Comparison of ENCODE assay signal across 14 cellular contexts in genomic region chr9:91159664-91160121, GRCh38.
A peak's percentile ranks its signal among the peaks of the same experiment; 100 is the strongest.
DNase-seq lines count a peak whose midpoint lies in the region; ATAC-seq and TF ChIP-seq lines count a peak whose summit lies in the region.
"Had no signal": no experiment of that assay in that cellular context is flagged by ENCODE, and none has a peak within 500 bp of the region (broad histone marks: within the 10 kb centered on the region; RNA-seq: fewer than 3 reads in every experiment).

No MANE protein-coding gene starts in this region.

- intact Hi-C loops in esophagus muscularis mucosa (cut with DNase I) (no loop called here), natural killer cell (cut with micrococcal nuclease) (loop anchor here (5.0 kb wide), 1 partner anchor 93 kb away; no protein-coding TSS in a partner anchor), transverse colon (cut with DNase I; ENCODE audit: low total_unique reads) (no loop called here)

- no peaks in the 10 kb centered on the region for H3K36me3 ChIP-seq in esophagus muscularis mucosa
- H3K36me3 ChIP-seq in transverse colon, result no peaks in the 10 kb centered on the region
- H3K36me3 ChIP-seq: neural progenitor cell had no signal

- TF ChIP-seq EP300 in esophagus muscularis mucosa (IDR thresholded peaks at IDR 0.05) (no peak), transverse colon (IDR thresholded peaks at IDR 0.05; ENCODE audit: low read depth) (no peak)

- DNase-seq in activated T-cell treated with anti-CD3 and anti-CD28 coated beads, Interleukin-2, amount 50 U/mL, for 24 hours, result peak; percentile 29
- no peak for DNase-seq in activated T-cell treated with anti-CD3 and anti-CD28 coated beads, Interleukin-2, amount 50 U/mL, for 4 hours
- DNase-seq in esophagus muscularis mucosa (ENCODE audit: extremely low spot score) (no peak), natural killer cell (no peak), transverse colon (peak; percentile 70), nephron progenitor cell (no peak), GDM1 (lab: John Stamatoyannopoulos, UW) (no peak), HuH-7.5 (ENCODE audit: low spot score) (no peak)
- DNase-seq: ACHN, DND-41, hippocampal formation, NCI-H1694 had no signal

- H3K4me3 Mint-ChIP-seq in activated T-cell treated with anti-CD3 and anti-CD28 coated beads, Interleukin-2, amount 50 U/mL, for 24 hours, result no peak overlapping the region
- H3K4me3 Mint-ChIP-seq in activated T-cell treated with anti-CD3 and anti-CD28 coated beads, Interleukin-2, amount 50 U/mL, for 4 hours, result no peak overlapping the region
- no peak overlapping the region for H3K4me3 Mint-ChIP-seq in natural killer cell
- no peak overlapping the region for H3K4me3 Mint-ChIP-seq in nephron progenitor cell
- H3K4me3 Mint-ChIP-seq: neural progenitor cell had no signal

- in situ Hi-C loops in transverse colon (cut with MboI; ENCODE audit: low pct_ligation_motif_present in 1 of 4, low pct_unique_long_range_greater_than_20kb in 1 of 4, low sequenced_read_pairs in 3 of 4), result loop anchor here in 1 of 4 donors (25.0 kb wide), 1 partner anchor 97 kb away; no protein-coding TSS in a partner anchor

- H3K27me3 Mint-ChIP-seq in activated T-cell treated with anti-CD3 and anti-CD28 coated beads, Interleukin-2, amount 50 U/mL, for 24 hours, result no peaks in the 10 kb centered on the region
- no peaks in the 10 kb centered on the region for H3K27me3 Mint-ChIP-seq in activated T-cell treated with anti-CD3 and anti-CD28 coated beads, Interleukin-2, amount 50 U/mL, for 4 hours (ENCODE audit: low read depth)
- no peaks in the 10 kb centered on the region for H3K27me3 Mint-ChIP-seq in natural killer cell (ENCODE audit: low read depth in 2 of 2)
- H3K27me3 Mint-ChIP-seq in nephron progenitor cell (ENCODE audit: low read depth, poor library complexity), result peaks cover 3% of the 10 kb centered on the region

- H3K4me1 ChIP-seq in esophagus muscularis mucosa, result peaks cover 0 to 11% (median 10%) of the 10 kb centered on the region in 4 donors
- H3K4me1 ChIP-seq in transverse colon, result peaks cover 0 to 41% (median 16%) of the 10 kb centered on the region in 4 donors
- H3K4me1 ChIP-seq: neural progenitor cell had no signal

- no peak for ATAC-seq in activated T-cell treated with anti-CD3 and anti-CD28 coated beads, Interleukin-2, amount 50 U/mL, for 4 hours
- no peak for ATAC-seq in natural killer cell
- ATAC-seq: activated naive CD4-positive, alpha-beta T cell treated with anti-CD3 and anti-CD28 coated beads, Interleukin-2, amount 50 U/mL, for 72 hours had no signal

- H3K4me3 ChIP-seq in esophagus muscularis mucosa, result peak overlapping the region; percentile 33 to 42 (median 39)
- H3K4me3 ChIP-seq in transverse colon, result peak overlapping the region in 2 of 4 donors; percentile 17 to 23
- H3K4me3 ChIP-seq: neural progenitor cell had no signal

- no peak overlapping the region for H3K27ac Mint-ChIP-seq in activated T-cell treated with anti-CD3 and anti-CD28 coated beads, Interleukin-2, amount 50 U/mL, for 24 hours
- H3K27ac Mint-ChIP-seq in natural killer cell (peak overlapping the region; percentile 26 to 47), nephron progenitor cell (no peak overlapping the region)
- H3K27ac Mint-ChIP-seq: neural progenitor cell had no signal

- peaks cover 72% of the 10 kb centered on the region for H3K4me1 Mint-ChIP-seq in activated T-cell treated with anti-CD3 and anti-CD28 coated beads, Interleukin-2, amount 50 U/mL, for 24 hours (ENCODE audit: low read depth)
- peaks cover 47% of the 10 kb centered on the region for H3K4me1 Mint-ChIP-seq in activated T-cell treated with anti-CD3 and anti-CD28 coated beads, Interleukin-2, amount 50 U/mL, for 4 hours (ENCODE audit: low read depth)
- peaks cover 51 to 56% of the 10 kb centered on the region in 2 donors for H3K4me1 Mint-ChIP-seq in natural killer cell
- H3K4me1 Mint-ChIP-seq in nephron progenitor cell, result peaks cover 25% of the 10 kb centered on the region

- 66% methylated on average over 15 of the region's 27 CpGs for WGBS in esophagus muscularis mucosa
- 55% methylated on average over 27 of the region's 27 CpGs; no CpG with 5 or more reads in 1 of the 2 donors for WGBS in transverse colon (ENCODE audit: low coverage in 1 of 2), 2 donors

- TF ChIP-seq POLR2A in esophagus muscularis mucosa (IDR thresholded peaks at IDR 0.05; ENCODE audit: low read depth) (no peak), transverse colon (IDR thresholded peaks at IDR 0.05) (peak; percentile 45)

- H3K27ac ChIP-seq in esophagus muscularis mucosa (replicated peaks in 1 of 4), result peak overlapping the region in 3 of 4 donors; percentile 47 to 59 (median 49)
- peak overlapping the region; percentile 28 to 69 (median 54) for H3K27ac ChIP-seq in transverse colon
- H3K27ac ChIP-seq: neural progenitor cell had no signal

- TF ChIP-seq CTCF in esophagus muscularis mucosa (IDR thresholded peaks at IDR 0.05) (no peak), natural killer cell (IDR thresholded peaks at IDR 0.05) (no peak), transverse colon (IDR thresholded peaks at IDR 0.05) (no peak), nephron progenitor cell (IDR thresholded peaks at IDR 0.05) (no peak)

- H3K9me3 Mint-ChIP-seq in activated T-cell treated with anti-CD3 and anti-CD28 coated beads, Interleukin-2, amount 50 U/mL, for 24 hours, result peaks cover 7% of the 10 kb centered on the region
- H3K9me3 Mint-ChIP-seq in activated T-cell treated with anti-CD3 and anti-CD28 coated beads, Interleukin-2, amount 50 U/mL, for 4 hours, result no peaks in the 10 kb centered on the region
- H3K9me3 Mint-ChIP-seq in natural killer cell (no peaks in the 10 kb centered on the region), nephron progenitor cell (peaks cover 4% of the 10 kb centered on the region)
- H3K9me3 Mint-ChIP-seq: neural progenitor cell had no signal

- H3K9me3 ChIP-seq in esophagus muscularis mucosa (no peaks in the 10 kb centered on the region), transverse colon (no peaks in the 10 kb centered on the region)

- H3K27me3 ChIP-seq in esophagus muscularis mucosa (no peaks in the 10 kb centered on the region), transverse colon (no peaks in the 10 kb centered on the region)
- H3K27me3 ChIP-seq: neural progenitor cell had no signal

- peaks cover 18% of the 10 kb centered on the region for H3K36me3 Mint-ChIP-seq in activated T-cell treated with anti-CD3 and anti-CD28 coated beads, Interleukin-2, amount 50 U/mL, for 24 hours (ENCODE audit: low read depth)
- H3K36me3 Mint-ChIP-seq in activated T-cell treated with anti-CD3 and anti-CD28 coated beads, Interleukin-2, amount 50 U/mL, for 4 hours (ENCODE audit: insufficient read depth), result no peaks in the 10 kb centered on the region
- H3K36me3 Mint-ChIP-seq in natural killer cell (no peaks in the 10 kb centered on the region), nephron progenitor cell (ENCODE audit: low read depth) (no peaks in the 10 kb centered on the region)
- H3K36me3 Mint-ChIP-seq: neural progenitor cell had no signal

Comparison
In these comparisons a context has a peak if more than half of its experiments do, and no peak if none do; other contexts are left out.
1. DNase-seq: peak in activated T-cell treated with anti-CD3 and anti-CD28 coated beads, Interleukin-2, amount 50 U/mL, for 24 hours (single experiment) and transverse colon (single experiment); none in activated T-cell treated with anti-CD3 and anti-CD28 coated beads, Interleukin-2, amount 50 U/mL, for 4 hours (single experiment), esophagus muscularis mucosa (single experiment), natural killer cell (single experiment), nephron progenitor cell (single experiment), GDM1 (single experiment) and HuH-7.5 (single experiment).
2. H3K27ac Mint-ChIP-seq: peak in natural killer cell (2 of 2); none in activated T-cell treated with anti-CD3 and anti-CD28 coated beads, Interleukin-2, amount 50 U/mL, for 24 hours (single experiment) and nephron progenitor cell (single experiment).